8 cellular contexts compared by ENCODE assay signal in genomic region chr2:178450574-178451429, GRCh38. TPM values are rescaled to one million over a fixed set of nuclear protein-coding genes. Genes with fewer than 3 reads are reported as not detected.
A peak's percentile ranks its signal among the peaks of the same experiment; 100 is the strongest.
DNase-seq lines count a peak whose midpoint lies in the region; ATAC-seq and TF ChIP-seq lines count a peak whose summit lies in the region.

Gene PJVK, plus strand, starts transcription at chr2:178451378. Its CDS starts 2,032 bp downstream, at chr2:178453410.
Gene PRKRA, minus strand, starts transcription at chr2:178451175. Its CDS starts 145 bp downstream, at chr2:178451030.

- peak within 1 kb of the TSS; percentile 99 for H3K27ac ChIP-seq in left ventricle myocardium inferior (replicated peaks)
- peak within 1 kb of the TSS; percentile 98 for H3K27ac ChIP-seq in prostate gland
- H3K27ac ChIP-seq in urinary bladder (ENCODE audit: low read depth), result peak within 1 kb of the TSS; percentile 98

- TF ChIP-seq POLR2A in prostate gland (IDR thresholded peaks at IDR 0.05), result peak; percentile 94

- peaks cover 22% of the 10 kb centered on the region for H3K4me1 Mint-ChIP-seq in T-helper 1 cell treated with Interleukin-12 subunit alpha and Interleukin-12 subunit beta and Interleukin-4 antibody, amounts not matched to agents 30 μg/mL and 1 μg/mL, for 36 hours (ENCODE audit: low read depth)

- ATAC-seq in GM18498 (IDR thresholded peaks at IDR 0.05; ENCODE audit: unreplicated experiment) (peak; percentile 88), HG02885 (IDR thresholded peaks at IDR 0.05; ENCODE audit: poor library complexity, unreplicated experiment) (peak; percentile 84)

- H3K4me3 ChIP-seq in left ventricle myocardium inferior (peak within 1 kb of the TSS; percentile 91), prostate gland (peak within 1 kb of the TSS; percentile 69 to 80), urinary bladder (ENCODE audit: low read depth, low read length) (peak within 1 kb of the TSS; percentile 72)

- no peaks in the 10 kb centered on the region for H3K9me3 Mint-ChIP-seq in T-helper 1 cell treated with Interleukin-12 subunit alpha and Interleukin-12 subunit beta and Interleukin-4 antibody, amounts not matched to agents 30 μg/mL and 1 μg/mL, for 36 hours

- 1% methylated on average over 51 of the region's 91 CpGs for WGBS in prostate gland
- under 1% methylated on average over 91 of the region's 91 CpGs for WGBS in urinary bladder

- intact Hi-C loops in left ventricle myocardium inferior (cut with micrococcal nuclease) (no loop called here), prostate gland (cut with DNase I) (loop anchor here (2.0 kb wide), 1 partner anchor 28 kb away; the partner anchor contains the start of gene FKBP7)

- H3K9me3 ChIP-seq in left ventricle myocardium inferior (replicated peaks), result no peaks in the 10 kb centered on the region
- H3K9me3 ChIP-seq in prostate gland, result no peaks in the 10 kb centered on the region

- H3K4me1 ChIP-seq in left ventricle myocardium inferior (peaks cover 44% of the 10 kb centered on the region), prostate gland (replicated peaks) (peaks cover 6% of the 10 kb centered on the region), urinary bladder (ENCODE audit: insufficient read depth) (no peaks in the 10 kb centered on the region)

- peaks cover 16% of the 10 kb centered on the region for H3K36me3 ChIP-seq in left ventricle myocardium inferior
- no peaks in the 10 kb centered on the region for H3K36me3 ChIP-seq in prostate gland
- no peaks in the 10 kb centered on the region for H3K36me3 ChIP-seq in urinary bladder (ENCODE audit: insufficient read depth)

- peak within 1 kb of the TSS; percentile 87 for H3K4me3 Mint-ChIP-seq in T-helper 1 cell treated with Interleukin-12 subunit alpha and Interleukin-12 subunit beta and Interleukin-4 antibody, amounts not matched to agents 30 μg/mL and 1 μg/mL, for 36 hours

- peak; percentile 86 for DNase-seq in NCI-H1694 (lab: John Stamatoyannopoulos, UW)
- peak; percentile 75 to 99 (median 96) for DNase-seq in amygdala (lab: John Stamatoyannopoulos, UW)
- DNase-seq in left ventricle myocardium inferior, result peak; percentile 97
- DNase-seq in prostate gland (ENCODE audit: low spot score), result peak; percentile 97

- H3K27me3 Mint-ChIP-seq in T-helper 1 cell treated with Interleukin-12 subunit alpha and Interleukin-12 subunit beta and Interleukin-4 antibody, amounts not matched to agents 30 μg/mL and 1 μg/mL, for 36 hours (ENCODE audit: low read depth), result peaks cover 12% of the 10 kb centered on the region

- H3K27ac Mint-ChIP-seq in T-helper 1 cell treated with Interleukin-12 subunit alpha and Interleukin-12 subunit beta and Interleukin-4 antibody, amounts not matched to agents 30 μg/mL and 1 μg/mL, for 36 hours, result peak within 1 kb of the TSS; percentile 90

- H3K27me3 ChIP-seq in left ventricle myocardium inferior (ENCODE audit: low read depth), result no peaks in the 10 kb centered on the region
- no peaks in the 10 kb centered on the region for H3K27me3 ChIP-seq in prostate gland (replicated peaks; ENCODE audit: insufficient read depth)

- TF ChIP-seq CTCF in left ventricle myocardium inferior (IDR thresholded peaks at IDR 0.05; ENCODE audit: borderline replicate concordance), result peak; percentile 26
- peak; percentile 13 to 48 (median 36) for TF ChIP-seq CTCF in prostate gland (IDR thresholded peaks at IDR 0.05)

- peaks cover 14% of the 10 kb centered on the region for H3K36me3 Mint-ChIP-seq in T-helper 1 cell treated with Interleukin-12 subunit alpha and Interleukin-12 subunit beta and Interleukin-4 antibody, amounts not matched to agents 30 μg/mL and 1 μg/mL, for 36 hours (ENCODE audit: low read depth)

RNA-seq across cellular contexts. Expression of gene PJVK, which starts in this region (rescaled TPM):
- 0.91 TPM for total RNA-seq in left ventricle myocardium inferior
- 1 to 10 TPM in 1 of 2 donors, under 1 TPM in 1; 0.91 to 4.7 TPM for total RNA-seq in prostate gland
- total RNA-seq in urinary bladder, result 10.9 TPM
- polyA plus RNA-seq in urinary bladder, result 2.8 TPM

RNA-seq across cellular contexts. Expression of gene PRKRA, which starts in this region (rescaled TPM):
- total RNA-seq in left ventricle myocardium inferior, result 48.7 TPM
- 10 to 100 TPM; 59.8 to 67.7 TPM for total RNA-seq in prostate gland
- 63.9 TPM for total RNA-seq in urinary bladder
- 57.8 TPM for polyA plus RNA-seq in urinary bladder

Comparison
In these comparisons a context has a peak if more than half of its experiments do, and no peak if none do; other contexts are left out.
1. Peak in every context shown above with its lines: DNase-seq, ATAC-seq, H3K4me3 ChIP-seq and H3K27ac ChIP-seq.